8 cellular contexts compared by ENCODE assay signal in genomic region chr22:29314537-29315285, GRCh38. TPM values are rescaled to one million over a fixed set of nuclear protein-coding genes. Genes with fewer than 3 reads are reported as not detected.
A peak's percentile ranks its signal among the peaks of the same experiment; 100 is the strongest.
DNase-seq lines count a peak whose midpoint lies in the region; ATAC-seq and TF ChIP-seq lines count a peak whose summit lies in the region.

No MANE protein-coding gene starts in this region.

- peak overlapping the region in 1 of 2 donors; percentile 8 for H3K27ac Mint-ChIP-seq in natural killer cell treated with Interleukin-12 subunit alpha and Interleukin-12 subunit beta and Interleukin-15 and Interleukin-18, amount 100 ng/mL, for 72 hours
- no peak overlapping the region for H3K27ac Mint-ChIP-seq in natural killer cell

- no peak for ATAC-seq in natural killer cell treated with Interleukin-12 subunit alpha and Interleukin-12 subunit beta and Interleukin-15 and Interleukin-18, amount 100 ng/mL, for 72 hours
- no peak for ATAC-seq in natural killer cell
- ATAC-seq in aorta (ENCODE audit: low FRiP score): no peak
- no peak for ATAC-seq in GM21360 (IDR thresholded peaks at IDR 0.05; ENCODE audit: unreplicated experiment)
- ATAC-seq in GM18858 (IDR thresholded peaks at IDR 0.05; ENCODE audit: unreplicated experiment): no peak

- H3K9me3 ChIP-seq in ascending aorta (no peaks in the 10 kb centered on the region), mesodermal cell (ENCODE audit: control insufficient read depth, low read length) (no peaks in the 10 kb centered on the region), aorta (ENCODE audit: control insufficient read depth, low read length) (no peaks in the 10 kb centered on the region)

- no peaks in the 10 kb centered on the region for H3K9me3 Mint-ChIP-seq in natural killer cell treated with Interleukin-12 subunit alpha and Interleukin-12 subunit beta and Interleukin-15 and Interleukin-18, amount 100 ng/mL, for 72 hours
- H3K9me3 Mint-ChIP-seq in natural killer cell: no peaks in the 10 kb centered on the region

- no peaks in the 10 kb centered on the region for H3K36me3 ChIP-seq in ascending aorta
- peaks cover 19% of the 10 kb centered on the region for H3K36me3 ChIP-seq in mesodermal cell (ENCODE audit: control insufficient read depth, insufficient read depth, low read length)
- H3K36me3 ChIP-seq in aorta (ENCODE audit: control insufficient read depth in 1 of 2, insufficient read depth in 2 of 2, low read length in 1 of 2): no peaks in the 10 kb centered on the region

- peaks cover 27 to 30% of the 10 kb centered on the region in 2 donors for H3K27me3 Mint-ChIP-seq in natural killer cell treated with Interleukin-12 subunit alpha and Interleukin-12 subunit beta and Interleukin-15 and Interleukin-18, amount 100 ng/mL, for 72 hours
- H3K27me3 Mint-ChIP-seq in natural killer cell (ENCODE audit: low read depth in 2 of 2): peaks cover 36 to 40% of the 10 kb centered on the region in 2 donors

- no peak for DNase-seq in natural killer cell treated with Interleukin-12 subunit alpha and Interleukin-12 subunit beta and Interleukin-15 and Interleukin-18, amount 100 ng/mL, for 72 hours (ENCODE audit: low spot score)
- DNase-seq in natural killer cell (no peak), ascending aorta (ENCODE audit: low spot score in 2 of 2) (no peak), aorta (peak; percentile 44 to 73)
- DNase-seq in stimulated activated CD4-positive, alpha-beta T cell treated with anti-CD3 and anti-CD28 coated beads, Interleukin-2, amount 100 ng/mL, for 48 hours: no peak

- H3K4me1 ChIP-seq in ascending aorta: peaks cover 15 to 38% of the 10 kb centered on the region in 2 donors
- peaks cover 18% of the 10 kb centered on the region for H3K4me1 ChIP-seq in mesodermal cell (ENCODE audit: control insufficient read depth, insufficient read depth, low read length, poor library complexity, severe bottlenecking)
- no peaks in the 10 kb centered on the region for H3K4me1 ChIP-seq in aorta (ENCODE audit: control insufficient read depth in 1 of 2, insufficient read depth in 2 of 2, low read length in 2 of 2)

- 4 to 5% methylated on average over 55 to 59 of the region's 69 CpGs for WGBS in mesodermal cell (ENCODE audit: insufficient coverage in 2 of 2), 2 experiments
- 3 to 4% methylated on average over 64 to 69 of the region's 69 CpGs for WGBS in aorta, 2 donors

- TF ChIP-seq CTCF in natural killer cell (IDR thresholded peaks at IDR 0.05): no peak
- no peak for TF ChIP-seq CTCF in ascending aorta (IDR thresholded peaks at IDR 0.05)

- intact Hi-C loops in natural killer cell (cut with micrococcal nuclease) (no loop called here), ascending aorta (cut with DNase I) (loop anchor here (2.0 kb wide), 1 partner anchor 28 kb away; no protein-coding TSS in a partner anchor), aorta (cut with DNase I) (loop anchor here in 1 of 2 donors (5.0 kb wide), 1 partner anchor 73 kb away; the partner anchor contains the start of gene AP1B1)

- no peaks in the 10 kb centered on the region for H3K36me3 Mint-ChIP-seq in natural killer cell treated with Interleukin-12 subunit alpha and Interleukin-12 subunit beta and Interleukin-15 and Interleukin-18, amount 100 ng/mL, for 72 hours
- no peaks in the 10 kb centered on the region for H3K36me3 Mint-ChIP-seq in natural killer cell

- peaks cover 9 to 11% of the 10 kb centered on the region in 2 donors for H3K4me1 Mint-ChIP-seq in natural killer cell treated with Interleukin-12 subunit alpha and Interleukin-12 subunit beta and Interleukin-15 and Interleukin-18, amount 100 ng/mL, for 72 hours (ENCODE audit: low read depth in 2 of 2)
- H3K4me1 Mint-ChIP-seq in natural killer cell: peaks cover 9 to 18% of the 10 kb centered on the region in 2 donors

- peak overlapping the region; percentile 18 for H3K4me3 Mint-ChIP-seq in natural killer cell treated with Interleukin-12 subunit alpha and Interleukin-12 subunit beta and Interleukin-15 and Interleukin-18, amount 100 ng/mL, for 72 hours
- no peak overlapping the region for H3K4me3 Mint-ChIP-seq in natural killer cell

- H3K27me3 ChIP-seq in ascending aorta (peaks cover 13% of the 10 kb centered on the region), aorta (ENCODE audit: control insufficient read depth in 1 of 2, insufficient read depth in 2 of 2, low read length in 1 of 2) (no peaks in the 10 kb centered on the region)

- H3K27ac ChIP-seq in ascending aorta (no peak overlapping the region), mesodermal cell (ENCODE audit: low read depth, low read length, severe bottlenecking) (no peak overlapping the region), aorta (ENCODE audit: low read depth in 1 of 2, low read length in 2 of 2) (no peak overlapping the region)

- peak overlapping the region; percentile 55 to 59 for H3K4me3 ChIP-seq in ascending aorta
- H3K4me3 ChIP-seq in mesodermal cell (ENCODE audit: extremely low read depth, insufficient read depth, low read length, poor library complexity, severe bottlenecking): peak overlapping the region; percentile 35
- H3K4me3 ChIP-seq in aorta (ENCODE audit: low read length in 2 of 2): no peak overlapping the region

RNA-seq across cellular contexts. Expression of gene RASL10A, which starts 0.8 kb away (rescaled TPM):
- 1 to 10 TPM; 2.0 TPM for total RNA-seq in natural killer cell treated with Interleukin-12 subunit alpha and Interleukin-12 subunit beta and Interleukin-15 and Interleukin-18, amount 100 ng/mL, for 72 hours
- under 1 TPM in 2 of 3 donors, not detected in 1; 0.20 to 0.28 TPM for total RNA-seq in natural killer cell
- not detected for total RNA-seq in ascending aorta
- polyA plus RNA-seq in mesodermal cell (2013, experiment 1 of 2): 10.8 TPM
- 5.8 TPM for polyA plus RNA-seq in mesodermal cell (2013, experiment 2 of 2)
- total RNA-seq in aorta: 1 to 10 TPM; 3.0 to 3.5 TPM
- under 1 TPM in 1 of 2 donors, not detected in 1; 0.49 TPM for polyA plus RNA-seq in aorta

RNA-seq across cellular contexts. Expression of gene GAS2L1, which starts 8.3 kb away (rescaled TPM):
- total RNA-seq in natural killer cell treated with Interleukin-12 subunit alpha and Interleukin-12 subunit beta and Interleukin-15 and Interleukin-18, amount 100 ng/mL, for 72 hours: under 1 TPM in 1 of 2 donors, not detected in 1; 0.43 TPM
- total RNA-seq in natural killer cell (1 to 10 TPM in 2 of 3 donors, under 1 TPM in 1; 0.57 to 4.1 (median 2.8) TPM), ascending aorta (99.3 TPM), aorta (10 to 100 TPM; 21.0 to 22.3 TPM)
- 22.2 TPM for polyA plus RNA-seq in mesodermal cell (2013, experiment 1 of 2)
- 17.6 TPM for polyA plus RNA-seq in mesodermal cell (2013, experiment 2 of 2)
- 10 to 100 TPM; 11.4 to 21.5 TPM for polyA plus RNA-seq in aorta

RNA-seq across cellular contexts. Expression of gene EWSR1, which starts 46.6 kb away (rescaled TPM):
- total RNA-seq in natural killer cell treated with Interleukin-12 subunit alpha and Interleukin-12 subunit beta and Interleukin-15 and Interleukin-18, amount 100 ng/mL, for 72 hours: 100 to 1,000 TPM; 344 to 348 TPM
- total RNA-seq in natural killer cell (100 to 1,000 TPM; 366 to 387 (median 382) TPM), ascending aorta (133 TPM), aorta (100 to 1,000 TPM; 176 to 184 TPM)
- polyA plus RNA-seq in mesodermal cell (2013, experiment 1 of 2): 272 TPM
- polyA plus RNA-seq in mesodermal cell (2013, experiment 2 of 2): 258 TPM
- 100 to 1,000 TPM in 1 of 2 donors, 10 to 100 TPM in 1; 74.8 to 207 TPM for polyA plus RNA-seq in aorta

RNA-seq across cellular contexts. Expression of gene RHBDD3, which starts 46.9 kb away (rescaled TPM):
- 10 to 100 TPM; 33.6 to 69.0 TPM for total RNA-seq in natural killer cell treated with Interleukin-12 subunit alpha and Interleukin-12 subunit beta and Interleukin-15 and Interleukin-18, amount 100 ng/mL, for 72 hours
- 10 to 100 TPM; 16.6 to 20.9 (median 17.9) TPM for total RNA-seq in natural killer cell
- total RNA-seq in ascending aorta: 254 TPM
- polyA plus RNA-seq in mesodermal cell (2013, experiment 1 of 2): 27.5 TPM
- polyA plus RNA-seq in mesodermal cell (2013, experiment 2 of 2): 25.1 TPM
- total RNA-seq in aorta: 10 to 100 TPM in 1 of 2 donors, 1 to 10 TPM in 1; 9.0 to 17.4 TPM
- 10 to 100 TPM in 1 of 2 donors, 1 to 10 TPM in 1; 5.5 to 19.4 TPM for polyA plus RNA-seq in aorta

Comparison
In these comparisons a context has a peak if more than half of its experiments do, and no peak if none do; other contexts are left out.
1. DNase-seq: peak in aorta (2 of 2); none in natural killer cell treated with Interleukin-12 subunit alpha and Interleukin-12 subunit beta and Interleukin-15 and Interleukin-18, amount 100 ng/mL, for 72 hours (single experiment), natural killer cell (single experiment), ascending aorta (0 of 2) and stimulated activated CD4-positive, alpha-beta T cell treated with anti-CD3 and anti-CD28 coated beads, Interleukin-2, amount 100 ng/mL, for 48 hours (0 of 2).
2. H3K4me3 ChIP-seq: peak in ascending aorta (2 of 2) and mesodermal cell (single experiment); none in aorta (0 of 2).
3. RNA of gene GAS2L1, which starts 8.3 kb away (total RNA-seq): 99.3 TPM in ascending aorta (single experiment) and 21.0 to 22.3 TPM in aorta; 0.57 to 4.1 TPM in natural killer cell and 0.43 TPM in natural killer cell treated with Interleukin-12 subunit alpha and Interleukin-12 subunit beta and Interleukin-15 and Interleukin-18, amount 100 ng/mL, for 72 hours; every median in the first group is over 4 times any median in the second.